ENCODE assay signal across 19 cellular contexts in genomic region chr5:171453056-171453725, GRCh38. TPM values are rescaled to one million over a fixed set of nuclear protein-coding genes. Genes with fewer than 3 reads are reported as not detected.
"Had no signal": no experiment of that assay in that cellular context is flagged by ENCODE, and none has a peak within 500 bp of the region (broad histone marks: within the 10 kb centered on the region; RNA-seq: fewer than 3 reads in every experiment).

No MANE protein-coding gene starts in this region.

- H3K9me3 ChIP-seq: body of pancreas, heart right ventricle, lower lobe of right lung, neutrophil had no signal

- DNase-seq: activated CD8-positive, alpha-beta memory T cell treated with anti-CD3 and anti-CD28 coated beads, Interleukin-2, amount 50 U/mL, for 4 hours; activated CD8-positive, alpha-beta T cell treated with anti-CD3 and anti-CD28 coated beads for 36 hours; activated gamma-delta T cell; activated T-cell treated with anti-CD3 and anti-CD28 coated beads, Interleukin-2, amount 50 U/mL, for 72 hours; amygdala; body of pancreas; cortex of kidney; effector CD8-positive, alpha-beta T cell; heart right ventricle; left colon; lower lobe of right lung; retina; T-helper 1 cell; T1000 had no signal

- H3K4me1 ChIP-seq: body of pancreas had no signal

- H3K4me3 ChIP-seq: body of pancreas, heart right ventricle, lower lobe of right lung had no signal

- H3K27ac ChIP-seq: body of pancreas, lower lobe of right lung, neutrophil had no signal

- H3K9me3 Mint-ChIP-seq: activated CD8-positive, alpha-beta T cell treated with anti-CD3 and anti-CD28 coated beads for 36 hours; activated T-cell treated with anti-CD3 and anti-CD28 coated beads, Interleukin-2, amount 50 U/mL, for 72 hours; central memory CD8-positive, alpha-beta T cell; mesothelial cell of epicardium; stimulated activated effector memory CD8-positive, alpha-beta T cell treated with anti-CD3 and anti-CD28 coated beads, Interleukin-12 subunit alpha, Interleukin-12 subunit beta, amount 100 ng/mL, for 72 hours had no signal

- H3K4me3 Mint-ChIP-seq: activated CD8-positive, alpha-beta T cell treated with anti-CD3 and anti-CD28 coated beads for 36 hours; activated naive CD8-positive, alpha-beta T cell; central memory CD8-positive, alpha-beta T cell; mesothelial cell of epicardium; stimulated activated effector memory CD8-positive, alpha-beta T cell treated with anti-CD3 and anti-CD28 coated beads, Interleukin-12 subunit alpha, Interleukin-12 subunit beta, amount 100 ng/mL, for 72 hours had no signal

- H3K27ac Mint-ChIP-seq: activated CD8-positive, alpha-beta T cell treated with anti-CD3 and anti-CD28 coated beads for 36 hours; activated naive CD8-positive, alpha-beta T cell; activated T-cell treated with anti-CD3 and anti-CD28 coated beads, Interleukin-2, amount 50 U/mL, for 72 hours; mesothelial cell of epicardium; stimulated activated effector memory CD8-positive, alpha-beta T cell treated with anti-CD3 and anti-CD28 coated beads, Interleukin-12 subunit alpha, Interleukin-12 subunit beta, amount 100 ng/mL, for 72 hours had no signal

- H3K36me3 ChIP-seq: lower lobe of right lung, neutrophil had no signal

- H3K36me3 Mint-ChIP-seq: stimulated activated effector memory CD8-positive, alpha-beta T cell treated with anti-CD3 and anti-CD28 coated beads, Interleukin-12 subunit alpha, Interleukin-12 subunit beta, amount 100 ng/mL, for 72 hours had no signal

- ATAC-seq: activated CD8-positive, alpha-beta T cell treated with anti-CD3 and anti-CD28 coated beads for 36 hours; activated T-cell treated with anti-CD3 and anti-CD28 coated beads, Interleukin-2, amount 50 U/mL, for 72 hours; body of pancreas; heart right ventricle; left colon; lower lobe of right lung; stimulated activated effector memory CD8-positive, alpha-beta T cell treated with anti-CD3 and anti-CD28 coated beads, Interleukin-12 subunit alpha, Interleukin-12 subunit beta, amount 100 ng/mL, for 72 hours had no signal

- H3K27me3 ChIP-seq: body of pancreas had no signal

RNA-seq across cellular contexts. Expression of gene FGF18, which starts 33.7 kb away (rescaled TPM):
- total RNA-seq: body of pancreas had no signal
